27 cellular contexts compared by ENCODE assay signal in genomic region chr9:32359452-32359851, GRCh38.
"Had no signal": no experiment of that assay in that cellular context is flagged by ENCODE, and none has a peak within 500 bp of the region (broad histone marks: within the 10 kb centered on the region; RNA-seq: fewer than 3 reads in every experiment).

No MANE protein-coding gene starts in this region.

- H3K9me3 Mint-ChIP-seq: activated B cell treated with CpG ODN at 0.5 μM for 24 hours; activated CD4-positive, alpha-beta memory T cell treated with anti-CD3 and anti-CD28 coated beads for 36 hours; activated naive CD8-positive, alpha-beta T cell treated with anti-CD3 and anti-CD28 coated beads, Interleukin-2, amount 50 U/mL, for 24 hours; activated T-cell treated with anti-CD3 and anti-CD28 coated beads, Interleukin-2, amount 50 U/mL, for 4 hours; activated T-helper 1 cell treated with anti-CD3 and anti-CD28 coated beads, Interleukin-12 subunit alpha, Interleukin-12 subunit beta, Interleukin-2, Interleukin-4 antibody, amounts not matched to agents 30 ng/mL and 10 ng/mL and 1 ng/mL, durations not matched to agents 14 hours and 24 hours and 36 hours; brain had no signal

- H3K4me3 Mint-ChIP-seq: activated B cell treated with CpG ODN at 0.5 μM for 24 hours; activated CD4-positive, alpha-beta memory T cell treated with anti-CD3 and anti-CD28 coated beads for 36 hours; activated naive CD8-positive, alpha-beta T cell treated with anti-CD3 and anti-CD28 coated beads, Interleukin-2, amount 50 U/mL, for 24 hours; activated T-cell treated with anti-CD3 and anti-CD28 coated beads, Interleukin-2, amount 50 U/mL, for 4 hours; activated T-helper 1 cell treated with anti-CD3 and anti-CD28 coated beads, Interleukin-12 subunit alpha, Interleukin-12 subunit beta, Interleukin-2, Interleukin-4 antibody, amounts not matched to agents 30 ng/mL and 10 ng/mL and 1 ng/mL, durations not matched to agents 14 hours and 24 hours and 36 hours; brain had no signal

- H3K4me1 Mint-ChIP-seq: activated B cell treated with CpG ODN at 0.5 μM for 24 hours; activated naive CD8-positive, alpha-beta T cell treated with anti-CD3 and anti-CD28 coated beads, Interleukin-2, amount 50 U/mL, for 24 hours; brain had no signal

- H3K27ac Mint-ChIP-seq: activated B cell treated with CpG ODN at 0.5 μM for 24 hours; activated CD4-positive, alpha-beta memory T cell treated with anti-CD3 and anti-CD28 coated beads for 36 hours; activated naive CD8-positive, alpha-beta T cell treated with anti-CD3 and anti-CD28 coated beads, Interleukin-2, amount 50 U/mL, for 24 hours; activated T-helper 1 cell treated with anti-CD3 and anti-CD28 coated beads, Interleukin-12 subunit alpha, Interleukin-12 subunit beta, Interleukin-2, Interleukin-4 antibody, amounts not matched to agents 30 ng/mL and 10 ng/mL and 1 ng/mL, durations not matched to agents 14 hours and 24 hours and 36 hours; brain had no signal

- H3K36me3 Mint-ChIP-seq: activated CD4-positive, alpha-beta memory T cell treated with anti-CD3 and anti-CD28 coated beads for 36 hours; brain had no signal

- ATAC-seq: activated naive CD8-positive, alpha-beta T cell treated with anti-CD3 and anti-CD28 coated beads, Interleukin-2, amount 50 U/mL, for 24 hours; activated T-cell treated with anti-CD3 and anti-CD28 coated beads, Interleukin-2, amount 50 U/mL, for 4 hours had no signal

- DNase-seq: activated B cell treated with CpG ODN at 0.5 μM for 24 hours; activated CD4-positive, alpha-beta memory T cell treated with anti-CD3 and anti-CD28 coated beads for 36 hours; activated CD4-positive, alpha-beta T cell treated with anti-CD3 and anti-CD28 coated beads for 48 hours; activated CD4-positive, CD25-positive, alpha-beta regulatory T cell treated with anti-CD3 and anti-CD28 coated beads, Interleukin-2, amount 50 U/mL, for 72 hours; activated effector memory CD4-positive, alpha-beta T cell treated with Interleukin-2 at 50 U/mL for 16 hours; activated naive CD4-positive, alpha-beta T cell treated with anti-CD3 and anti-CD28 coated beads, Interleukin-2, amount 50 U/mL, for 16 hours; activated naive CD8-positive, alpha-beta T cell treated with anti-CD3 and anti-CD28 coated beads, Interleukin-2, amount 50 U/mL, for 24 hours; activated T-cell treated with anti-CD3 and anti-CD28 coated beads for 4 hours; activated T-cell treated with anti-CD3 and anti-CD28 coated beads, Interleukin-2, amount 50 U/mL, for 4 hours; anterior cingulate cortex; caudate nucleus; cerebellar nuclear complex; MV-4-11; NCI-H1092; NCI-H1436 treated with DMSO at 0.1 percent for 48 hours; NCI-H1694 treated with DMSO at 0.1 percent for 48 hours; NCI-H2029; NCI-H345; NCI-H524 treated with DMSO at 0.1 percent for 48 hours; OCI-M1; Right ventricle myocardium superior; SW 1271; T-helper 1 cell; T-helper 2 cell; T-helper 9 cell had no signal
